In genomic region chr17:5813357-5813756, GRCh38 we compare ENCODE assay signal across 14 cellular contexts.
DNase-seq lines count a peak whose midpoint lies in the region; ATAC-seq, FAIRE-seq and TF ChIP-seq lines count a peak whose summit lies in the region.
"Had no signal": no experiment of that assay in that cellular context is flagged by ENCODE, and none has a peak within 500 bp of the region (broad histone marks: within the 10 kb centered on the region; RNA-seq: fewer than 3 reads in every experiment).

No MANE protein-coding gene starts in this region.

- H3K23ac ChIP-seq in H1 (ENCODE audit: insufficient read length) (no peak overlapping the region), mesendoderm (ENCODE audit: low read length) (no peak overlapping the region)

- H3K4me3 ChIP-seq in H1 (ENCODE audit: extremely low read depth in 1 of 4, insufficient read depth in 2 of 4, low read depth in 3 of 4, low read length in 4 of 4), result no peak overlapping the region
- H3K4me3 ChIP-seq in mesendoderm (ENCODE audit: low read length), result no peak overlapping the region
- H3K4me3 ChIP-seq: BLaER1, K562 had no signal

- peaks cover 28 to 29% of the 10 kb centered on the region in 2 experiments for H3K9me3 ChIP-seq in H1 (ENCODE audit: insufficient read depth in 2 of 2, low read depth in 1 of 2, low read length in 1 of 2)
- H3K9me3 ChIP-seq: Caco-2 had no signal

- H3K14ac ChIP-seq in H1 (ENCODE audit: insufficient read length), result no peak overlapping the region

- TF ChIP-seq RAD21 in H1 (IDR thresholded peaks at IDR 0.05 in 1 of 2, conservative IDR thresholded peaks at IDR 0.05 in 1 of 2; ENCODE audit: low read depth in 2 of 2, low read length in 2 of 2), result no peak

- H2AK5ac ChIP-seq in H1 (ENCODE audit: low read depth, low read length) (no peak overlapping the region), mesendoderm (ENCODE audit: low read length) (no peak overlapping the region)

- WGBS in H1 (ENCODE audit: extremely low coverage in 1 of 2, insufficient coverage in 1 of 2, insufficient read length in 1 of 2, insufficient replicate concordance in 2 of 2, low coverage in 1 of 2, low lambda C conversion rate in 2 of 2, missing lambda C conversion rate in 1 of 2), 2 experiments, result 79% methylated on average over 2 of the region's 2 CpGs; no CpG with 5 or more reads in 1 of the 2 experiments
- WGBS in mesendoderm (ENCODE audit: extremely low coverage, insufficient coverage, low lambda C conversion rate), result no CpG with 5 or more reads among the region's 2 CpGs

- H3K4ac ChIP-seq in H1 (replicated peaks; ENCODE audit: insufficient read length, low read depth, low read length) (no peak overlapping the region), mesendoderm (ENCODE audit: low read depth, low read length) (no peak overlapping the region)

- 0 out of 2 replicates have a peak overlapping the region, but pooled peaks have one; percentile 35 for H2BK5ac ChIP-seq in H1 (ENCODE audit: low read depth, low read length)
- H2BK5ac ChIP-seq in mesendoderm (ENCODE audit: low read length), result no peak overlapping the region

- POLR2A ChIA-PET in H1 (lab: Charles Lee; ENCODE audit: partially characterized antibody), result interaction anchor here (1.0 kb wide), 1 partner anchor 12 kb away, joined by 4 read pairs; no protein-coding TSS in a partner anchor

- H3K4me1 ChIP-seq in H1 (replicated peaks in 1 of 4; ENCODE audit: control insufficient read depth in 3 of 4, insufficient read depth in 4 of 4, low read length in 3 of 4) (peaks cover 0 to 6% (median 3%) of the 10 kb centered on the region in 4 experiments; a peak in 5 of 7 replicates), mesendoderm (ENCODE audit: control insufficient read depth, low read depth, low read length) (no peaks in the 10 kb centered on the region)
- H3K4me1 ChIP-seq: Caco-2 had no signal

- no peak overlapping the region for H3K4me2 ChIP-seq in H1 (ENCODE audit: insufficient read depth in 1 of 2, low read depth in 2 of 2, low read length in 2 of 2)
- H3K4me2 ChIP-seq in mesendoderm (ENCODE audit: low read length), result no peak overlapping the region
- H3K4me2 ChIP-seq: BLaER1 had no signal

- no peak overlapping the region for H2BK20ac ChIP-seq in H1 (ENCODE audit: low read length)

- no peak for TF ChIP-seq EP300 in H1 (IDR thresholded peaks at IDR 0.05; ENCODE audit: borderline replicate concordance in 1 of 2, low read depth in 2 of 2, low read length in 2 of 2)

- H4K8ac ChIP-seq in H1 (ENCODE audit: extremely low read depth, insufficient read depth, low read length), result no peak overlapping the region
- no peak overlapping the region for H4K8ac ChIP-seq in mesendoderm (ENCODE audit: low read depth, low read length)

- no peak overlapping the region for H2BK15ac ChIP-seq in H1 (ENCODE audit: low read length)
- H2BK15ac ChIP-seq in mesendoderm (replicated peaks; ENCODE audit: low read depth), result no peak overlapping the region

- H3K27me3 ChIP-seq in H1 (replicated peaks in 1 of 4; ENCODE audit: control insufficient read depth in 3 of 4, extremely low read depth in 1 of 4, insufficient read depth in 3 of 4, low read length in 3 of 4) (no peaks in the 10 kb centered on the region), mesendoderm (ENCODE audit: insufficient read depth, low read length, poor library complexity) (no peaks in the 10 kb centered on the region)
- H3K27me3 ChIP-seq: BLaER1 had no signal

- ATAC-seq in HG03354 (IDR thresholded peaks at IDR 0.05; ENCODE audit: poor library complexity, severe bottlenecking, unreplicated experiment), result no peak
- ATAC-seq: K562 had no signal

- no peaks in the 10 kb centered on the region for H3K23me2 ChIP-seq in H1 (ENCODE audit: low read depth, low read length)

- CTCF ChIA-PET in H1 (lab: Charles Lee; ENCODE audit: partially characterized antibody), result interaction anchor here (1.1 to 1.2 kb wide), 2 partner anchors 19 to 255 kb away, joined by 3 to 4 read pairs; no protein-coding TSS in a partner anchor

- no peaks in the 10 kb centered on the region for H3K79me2 ChIP-seq in H1 (ENCODE audit: control insufficient read depth in 1 of 2, insufficient read depth in 2 of 2, low read length in 2 of 2)
- H3K79me2 ChIP-seq in mesendoderm (ENCODE audit: control insufficient read depth, insufficient read depth, low read length), result no peaks in the 10 kb centered on the region

- no peak overlapping the region for H3K18ac ChIP-seq in H1 (ENCODE audit: extremely low read depth, low read length)
- H3K18ac ChIP-seq in mesendoderm (ENCODE audit: low read length), result no peak overlapping the region

- no peak overlapping the region for H3K27ac ChIP-seq in H1 (ENCODE audit: low read depth, low read length)
- H3K27ac ChIP-seq in mesendoderm (ENCODE audit: low read depth, low read length), result no peak overlapping the region
- H3K27ac ChIP-seq: BLaER1, HL-60 had no signal

- no peaks in the 10 kb centered on the region for H3K36me3 ChIP-seq in H1 (ENCODE audit: control insufficient read depth in 2 of 4, insufficient read depth in 4 of 4, low read length in 3 of 4)
- H3K36me3 ChIP-seq in mesendoderm (ENCODE audit: control insufficient read depth, insufficient read depth, low read length), result no peaks in the 10 kb centered on the region
- H3K36me3 ChIP-seq: BLaER1 had no signal

- no peaks in the 10 kb centered on the region for H4K20me1 ChIP-seq in H1 (replicated peaks in 1 of 2; ENCODE audit: control insufficient read depth in 1 of 2, insufficient read depth in 2 of 2, low read length in 2 of 2)
- H4K20me1 ChIP-seq: BLaER1 had no signal

- no peaks in the 10 kb centered on the region for H3K79me1 ChIP-seq in H1 (ENCODE audit: low read depth, low read length)
- H3K79me1 ChIP-seq in mesendoderm (ENCODE audit: low read length), result no peaks in the 10 kb centered on the region

- no peak for TF ChIP-seq POLR2A in H1 (IDR thresholded peaks at IDR 0.05; ENCODE audit: control extremely low read depth in 1 of 2, low read depth in 2 of 2, low read length in 2 of 2)

- no peak overlapping the region for H3K56ac ChIP-seq in H1 (replicated peaks; ENCODE audit: insufficient read length, low read depth, low read length)
- no peak overlapping the region for H3K56ac ChIP-seq in mesendoderm (ENCODE audit: low read length)

- H2BK120ac ChIP-seq in H1 (replicated peaks; ENCODE audit: low read depth, low read length), result no peak overlapping the region
- no peak overlapping the region for H2BK120ac ChIP-seq in mesendoderm (ENCODE audit: low read depth, low read length)

- H3K9ac ChIP-seq in H1 (replicated peaks in 1 of 4; ENCODE audit: extremely low read depth in 1 of 4, low read depth in 3 of 4, low read length in 3 of 4), result no peak overlapping the region
- no peak overlapping the region for H3K9ac ChIP-seq in mesendoderm (ENCODE audit: low read length)
- H3K9ac ChIP-seq: BLaER1 had no signal

- DNase-seq in NCI-H82 (lab: John Stamatoyannopoulos, UW), result peak; percentile 81
- DNase-seq in H1 (ENCODE audit: low read depth in 1 of 2, low spot score in 2 of 2), result no peak
- DNase-seq in mesendoderm, result peak; percentile 56
- DNase-seq in Ammon's horn (ENCODE audit: low spot score), result no peak
- no peak for DNase-seq in activated T-cell treated with anti-CD3 and anti-CD28 coated beads for 4 hours
- DNase-seq: Caco-2; CD8-positive, alpha-beta memory T cell; DND-41; GDM1 had no signal

- no peak overlapping the region for H2BK12ac ChIP-seq in H1 (ENCODE audit: low read depth, low read length)

- H4K5ac ChIP-seq in H1 (ENCODE audit: insufficient read length, low read depth, low read length), result no peak overlapping the region
- H4K5ac ChIP-seq in mesendoderm (ENCODE audit: low read length), result no peak overlapping the region

- FAIRE-seq in H1 (lab: Jason Lieb, UNC), result no peak
- FAIRE-seq: GM12892, K562 had no signal

- TF ChIP-seq CTCF in H1 (IDR thresholded peaks at IDR 0.05; ENCODE audit: control extremely low read depth in 1 of 3, insufficient read depth in 1 of 3, low read depth in 1 of 3, low read length in 3 of 3), result no peak

- no peak overlapping the region for H2AFZ ChIP-seq in H1 (ENCODE audit: low read length)

- no peak overlapping the region for H4K91ac ChIP-seq in H1 (replicated peaks; ENCODE audit: insufficient read length, low read length)

TF ChIP-seq in H1, 55 proteins besides CTCF, POLR2A, EP300 and RAD21:
- TF ChIP-seq CBX8 (IDR thresholded peaks at IDR 0.05; ENCODE audit: borderline replicate concordance, low read depth, low read length), result no peak
- peak; percentile 46; the same call in 1 of the 2 replicates for TF ChIP-seq E2F6 (IDR thresholded peaks at IDR 0.05)
- TF ChIP-seq MAX (IDR thresholded peaks at IDR 0.05), result peak; percentile 55

Comparison
In these comparisons a context has a peak if more than half of its experiments do, and no peak if none do; other contexts are left out.
1. DNase-seq: peak in NCI-H82 (single experiment) and mesendoderm (single experiment); none in H1 (0 of 2), Ammon's horn (single experiment) and activated T-cell treated with anti-CD3 and anti-CD28 coated beads for 4 hours (single experiment).